11 cellular contexts compared by ENCODE assay signal in genomic region chr6:108168980-108169800, GRCh38. TPM values are rescaled to one million over a fixed set of nuclear protein-coding genes. Genes with fewer than 3 reads are reported as not detected.
DNase-seq lines count a peak whose midpoint lies in the region; ATAC-seq, FAIRE-seq and TF ChIP-seq lines count a peak whose summit lies in the region.
"Had no signal": no experiment of that assay in that cellular context is flagged by ENCODE, and none has a peak within 500 bp of the region (broad histone marks: within the 10 kb centered on the region; RNA-seq: fewer than 3 reads in every experiment).

No MANE protein-coding gene starts in this region.

- peak overlapping the region in 3 of 6 donors; percentile 33 to 76 (median 65) for H3K27ac Mint-ChIP-seq in naive B cell

- no peak for FAIRE-seq in K562 (lab: Jason Lieb, UNC)
- FAIRE-seq: H54 had no signal

- H3K4me2 ChIP-seq in K562 (ENCODE audit: insufficient read depth, low read length): no peak overlapping the region

- POLR2A ChIA-PET in K562 (lab: Yijun Ruan, JAX): interaction anchor here (0.6 kb wide), 1 partner anchor 18 kb away, joined by 3 read pairs; no protein-coding TSS in a partner anchor

- peak overlapping the region; percentile 71 to 86 (median 80) for H3K4me3 Mint-ChIP-seq in naive B cell

- H3K4me1 ChIP-seq in BE2C (no peaks in the 10 kb centered on the region), K562 (replicated peaks in 1 of 2; ENCODE audit: control insufficient read depth in 2 of 2, insufficient read depth in 2 of 2, low read length in 2 of 2) (peaks cover 0 to 40% of the 10 kb centered on the region in 2 experiments; a peak in 2 of 5 replicates)

- DNase-seq in BE2C (peak; percentile 39), H7 (peak; percentile 78), K562 (ENCODE audit: extremely low read depth in 1 of 4, low spot score in 3 of 4) (no peak), naive B cell (no peak), DMS 273 treated with DMSO at 0.1 percent for 48 hours (lab: John Stamatoyannopoulos, UW) (no peak), cerebellum (ENCODE audit: low spot score) (no peak)
- DNase-seq: SW 1271 had no signal

- intact Hi-C loops in K562 (cut with micrococcal nuclease): no loop called here

- H3K36me3 ChIP-seq in BE2C (no peaks in the 10 kb centered on the region), H7 (replicated peaks; ENCODE audit: control insufficient read depth, insufficient read depth, low read length) (no peaks in the 10 kb centered on the region), K562 (ENCODE audit: control insufficient read depth, insufficient read depth, low read length) (no peaks in the 10 kb centered on the region)

- H3K9me1 ChIP-seq in K562 (ENCODE audit: control insufficient read depth, insufficient read depth, low read length): no peaks in the 10 kb centered on the region

- no peak overlapping the region for H2AFZ ChIP-seq in K562 (ENCODE audit: low read depth, low read length)

- no peaks in the 10 kb centered on the region for H3K79me2 ChIP-seq in K562 (ENCODE audit: control insufficient read depth, insufficient read depth, low read length)

- H3K36me3 Mint-ChIP-seq in naive B cell: peaks cover 0 to 9% of the 10 kb centered on the region in 2 donors

- no peak for TF ChIP-seq EP300 in K562 (IDR thresholded peaks at IDR 0.05; ENCODE audit: low read length)

- 20% methylated on average over 36 of the region's 44 CpGs for WGBS in K562 (ENCODE audit: insufficient coverage, low coverage, missing lambda C conversion rate)

- no peak for TF ChIP-seq CTCF in BE2C (IDR thresholded peaks at IDR 0.05; ENCODE audit: low read depth, low read length)
- TF ChIP-seq CTCF in K562 (IDR thresholded peaks at IDR 0.05 in 2 of 3, conservative IDR thresholded peaks at IDR 0.05 in 1 of 3; ENCODE audit: insufficient read depth in 2 of 3, low read depth in 1 of 3, low read length in 3 of 3): no peak

- peaks cover 67% of the 10 kb centered on the region for H3K27me3 ChIP-seq in BE2C
- peaks cover 100% of the 10 kb centered on the region for H3K27me3 ChIP-seq in H7 (ENCODE audit: control insufficient read depth, insufficient read depth, low read length)
- H3K27me3 ChIP-seq in K562 (ENCODE audit: control insufficient read depth in 2 of 2, insufficient read depth in 2 of 2, low read length in 2 of 2): peaks cover 41 to 86% of the 10 kb centered on the region in 2 experiments

- no peak overlapping the region for H3K27ac ChIP-seq in K562 (ENCODE audit: extremely low read depth, low read depth, low read length)

- CTCF ChIA-PET in K562 (lab: Yijun Ruan, JAX; ENCODE audit: low intra/inter-chr PET ratio): no interaction called here

- peak overlapping the region; percentile 49 for H3K4me3 ChIP-seq in BE2C (ENCODE audit: low read depth, low read length)
- H3K4me3 ChIP-seq in H7 (ENCODE audit: insufficient read depth, low read depth, low read length): peak overlapping the region; percentile 1; the same call in 1 of the 2 replicates
- no peak overlapping the region for H3K4me3 ChIP-seq in K562

- no peak for TF ChIP-seq POLR2A in K562 (conservative IDR thresholded peaks at IDR 0.05)

- BruUV-seq in K562 (replicated peaks; lab: Mats Ljungman, UMichigan): no TSS peak

- H3K27me3 Mint-ChIP-seq in naive B cell: peaks cover 67 to 93% (median 83%) of the 10 kb centered on the region in 3 donors

- peak overlapping the region in 1 of 2 experiments; percentile 52; a peak in 1 of 4 replicates for H3K9ac ChIP-seq in K562 (ENCODE audit: insufficient read depth in 1 of 2, low read depth in 2 of 2, low read length in 2 of 2)

- H3K9me3 Mint-ChIP-seq in naive B cell: peaks cover 0 to 11% (median 9%) of the 10 kb centered on the region in 7 donors

- TF ChIP-seq RAD21 in K562 (CRISPR knock-in tag; conservative IDR thresholded peaks at IDR 0.05 in 1 of 2, IDR thresholded peaks at IDR 0.05 in 1 of 2): no peak

- no peaks in the 10 kb centered on the region for H3K9me3 ChIP-seq in BE2C
- no peaks in the 10 kb centered on the region for H3K9me3 ChIP-seq in K562 (replicated peaks; ENCODE audit: control insufficient read depth, insufficient read depth, low read depth, low read length)

- ATAC-seq in K562 (peak; percentile 68), naive B cell (ENCODE audit: low read depth in 2 of 2) (peak; percentile 27 to 34), HG03135 (IDR thresholded peaks at IDR 0.05; ENCODE audit: unreplicated experiment) (no peak), HG03175 (IDR thresholded peaks at IDR 0.05; ENCODE audit: unreplicated experiment) (no peak)

- H3K4me1 Mint-ChIP-seq in naive B cell: peaks cover 44 to 66% (median 63%) of the 10 kb centered on the region in 3 donors

- in situ Hi-C loops in K562 (cut with MboI): no loop called here

- no peaks in the 10 kb centered on the region for H4K20me1 ChIP-seq in K562 (replicated peaks; ENCODE audit: control insufficient read depth, insufficient read depth, low read length)

TF ChIP-seq in K562, 482 proteins besides CTCF, POLR2A, EP300 and RAD21:
- TF ChIP-seq MEF2D (tag; conservative IDR thresholded peaks at IDR 0.05; ENCODE audit: low read depth) (no peak), ZBTB12 (CRISPR knock-in tag; IDR thresholded peaks at IDR 0.05) (no peak), XRCC5 (IDR thresholded peaks at IDR 0.05; ENCODE audit: low read depth, low read length) (no peak), E2F4 (CRISPR knock-in tag; IDR thresholded peaks at IDR 0.05; ENCODE audit: low read depth) (no peak)
TF ChIP-seq in K562: peak in this region for 0.

RNA-seq across cellular contexts. Expression of gene NR2E1, which starts 3.4 kb away (rescaled TPM):
- polyA plus RNA-seq in BE2C (2012; ENCODE audit: insufficient read depth, insufficient read length, low read depth): not detected
- total RNA-seq in H7 (2014; rRNA removed; shearing (Covaris generic)): not detected in 2 replicates
- total RNA-seq in K562 (2011; cell fraction: chromatin; rRNA removed; ENCODE audit: low replicate concordance): not detected in 2 replicates
- total RNA-seq in K562 (2011; cell fraction: nucleolus; rRNA removed): not detected in 2 replicates
- total RNA-seq in K562 (2011; cell fraction: nucleoplasm; rRNA removed): not detected in 2 replicates
- total RNA-seq in K562 (2014; rRNA removed) (not detected in 2 replicates), K562 (2014; rRNA removed; fragmentation: Illumina TruSeq; extraction: Trizol) (not detected in 2 replicates), K562 (2015; rRNA removed; fragmentation: Illumina TruSeq; extraction: Trizol) (not detected in 2 replicates), K562 (2021) (not detected in 2 replicates), cerebellum (not detected)
- polyA plus RNA-seq in K562 (2011; rRNA removed) (not detected in 2 replicates), K562 (2014; fragmentation: Illumina TruSeq; extraction: Trizol) (not detected in 2 replicates), K562 (2014; fragmentation: Nextera tagmentation; extraction: Ambion mirVana) (not detected), K562 (2014; rRNA removed) (not detected in 2 replicates), naive B cell (ENCODE audit: low read depth in 6 of 6) (not detected)
- polyA plus RNA-seq in K562 (2011; cell fraction: cytosol; rRNA removed): not detected in 2 replicates
- not detected in 2 replicates for polyA plus RNA-seq in K562 (2011; cell fraction: nucleus; rRNA removed)
- not detected in 2 replicates for polyA plus RNA-seq in K562 (2012)
- polyA minus RNA-seq in K562 (2011; rRNA and poly(A)+ RNA removed): not detected in 2 replicates
- polyA minus RNA-seq in K562 (2011; cell fraction: cytosol; rRNA and poly(A)+ RNA removed): not detected in 2 replicates
- polyA minus RNA-seq in K562 (2011; cell fraction: nucleus; rRNA and poly(A)+ RNA removed): not detected in 2 replicates
- total RNA-seq: lower leg skin had no signal

Comparison
In these comparisons a context has a peak if more than half of its experiments do, and no peak if none do; other contexts are left out.
1. DNase-seq: peak in BE2C (single experiment) and H7 (single experiment); none in K562 (0 of 4), naive B cell (single experiment), DMS 273 treated with DMSO at 0.1 percent for 48 hours (single experiment) and cerebellum (single experiment).
2. ATAC-seq: peak in K562 (single experiment) and naive B cell (2 of 2); none in HG03135 (single experiment) and HG03175 (single experiment).